In the genomic region with DNA sequence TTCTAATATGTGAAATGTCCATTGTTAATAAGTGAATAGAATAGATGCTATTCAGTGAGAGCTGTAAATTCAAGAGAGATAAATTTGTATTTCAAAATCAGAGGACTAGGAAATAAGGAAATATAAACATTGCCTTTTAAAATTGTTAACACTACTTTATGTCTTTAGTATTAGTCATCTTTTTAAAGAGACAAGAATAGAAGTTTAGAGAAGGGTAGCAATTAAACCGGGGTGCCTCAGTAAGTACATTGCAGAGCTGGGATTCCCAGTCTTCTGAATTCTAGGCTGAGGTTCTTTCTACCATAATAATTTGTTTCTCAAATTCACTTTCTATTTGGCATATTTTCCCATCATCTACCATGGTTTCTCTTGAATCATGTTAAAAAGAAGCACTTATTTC, we compare ENCODE assay signal across 1 cellular context.
TF ChIP-seq lines count a peak whose summit lies in the region.

No MANE protein-coding gene starts in this region.

TF ChIP-seq in IMR-90, 13 proteins besides CTCF, POLR2A, EP300 and RAD21:
- TF ChIP-seq MAZ (IDR thresholded peaks at IDR 0.05; ENCODE audit: borderline replicate concordance, low read depth, low read length), result no peak
